Comparison of ENCODE assay signal across 23 cellular contexts in the genomic region with DNA sequence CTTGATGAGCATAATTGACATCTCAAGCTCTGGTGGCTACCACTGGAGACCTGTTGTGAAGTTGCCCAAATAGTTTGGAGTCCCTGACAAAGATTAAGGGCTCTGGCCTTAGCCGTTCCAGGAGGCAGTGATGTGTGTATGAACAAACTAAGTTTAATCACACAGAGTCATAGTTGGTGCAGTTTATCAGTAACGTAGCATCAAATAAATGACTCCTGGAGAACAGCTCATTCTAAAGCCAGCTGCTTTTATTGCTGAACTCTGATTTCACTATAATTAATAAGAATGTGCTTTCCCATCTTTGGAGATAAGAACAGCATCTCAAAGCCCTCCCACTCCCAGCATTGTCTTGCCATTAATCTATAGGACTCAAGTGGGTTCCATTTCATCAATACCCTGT.
DNase-seq lines count a peak whose midpoint lies in the region; ATAC-seq, FAIRE-seq and TF ChIP-seq lines count a peak whose summit lies in the region.
"Had no signal": no experiment of that assay in that cellular context is flagged by ENCODE, and none has a peak within 500 bp of the region (broad histone marks: within the 10 kb centered on the region; RNA-seq: fewer than 3 reads in every experiment).

No MANE protein-coding gene starts in this region.

- no peaks in the 10 kb centered on the region for H3K9me2 ChIP-seq in OCI-LY7 (ENCODE audit: insufficient read depth, low read length)

- no peaks in the 10 kb centered on the region for H3K79me2 ChIP-seq in OCI-LY7 (ENCODE audit: insufficient read depth, low read depth, low read length)
- no peaks in the 10 kb centered on the region for H3K79me2 ChIP-seq in osteoblast (ENCODE audit: insufficient read depth, low read length)

- H3K4me2 ChIP-seq in OCI-LY7 (ENCODE audit: low read length) (no peak overlapping the region), osteoblast (ENCODE audit: insufficient read depth, low read length) (no peak overlapping the region)
- H3K4me2 ChIP-seq: BLaER1 had no signal

- no peak overlapping the region for H3K27ac ChIP-seq in OCI-LY7 (ENCODE audit: low read depth, low read length, poor library complexity, severe bottlenecking)
- peak overlapping the region; percentile 22 for H3K27ac ChIP-seq in epithelial cell of prostate
- peak overlapping the region; percentile 85 for H3K27ac ChIP-seq in osteoblast (ENCODE audit: low read depth, low read length)
- H3K27ac ChIP-seq: BLaER1, HL-60, SJSA1 had no signal

- H3K36me3 ChIP-seq in OCI-LY7 (ENCODE audit: insufficient read depth, low read length) (no peaks in the 10 kb centered on the region), osteoblast (ENCODE audit: insufficient read depth, low read length) (no peaks in the 10 kb centered on the region)
- H3K36me3 ChIP-seq: BLaER1, SJSA1 had no signal

- H3K4me3 ChIP-seq in OCI-LY7 (ENCODE audit: low read depth, low read length, poor library complexity, severe bottlenecking) (no peak overlapping the region), osteoblast (ENCODE audit: insufficient read depth, low read length) (no peak overlapping the region)
- H3K4me3 ChIP-seq: BLaER1, SJSA1 had no signal

- H3K9me3 ChIP-seq in OCI-LY7 (ENCODE audit: low read length) (no peaks in the 10 kb centered on the region), osteoblast (ENCODE audit: low read depth, low read length) (no peaks in the 10 kb centered on the region)
- H3K9me3 ChIP-seq: BLaER1, SJSA1 had no signal

- ATAC-seq in HG02678 (IDR thresholded peaks at IDR 0.05; ENCODE audit: unreplicated experiment), result no peak
- ATAC-seq: CD8-positive, alpha-beta T cell had no signal

- H3K4me1 ChIP-seq in OCI-LY7 (ENCODE audit: insufficient read depth, low read length, poor library complexity, severe bottlenecking), result no peaks in the 10 kb centered on the region
- peaks cover 28% of the 10 kb centered on the region for H3K4me1 ChIP-seq in osteoblast (ENCODE audit: insufficient read depth, low read length)
- H3K4me1 ChIP-seq: BLaER1, SJSA1 had no signal

- BruUV-seq in OCI-LY7 (replicated peaks; lab: Mats Ljungman, UMichigan), result no TSS peak

- FAIRE-seq in frontal cortex (lab: Jason Lieb, UNC), result no peak
- FAIRE-seq: D721Med, GM12891, HTR-8/SVneo had no signal

- H4K20me1 ChIP-seq in OCI-LY7 (ENCODE audit: insufficient read depth, low read length) (no peaks in the 10 kb centered on the region), osteoblast (ENCODE audit: insufficient read depth, low read length) (no peaks in the 10 kb centered on the region)
- H4K20me1 ChIP-seq: BLaER1 had no signal

- POLR2A ChIA-PET in OCI-LY7 (lab: Charles Lee), result interaction anchor here (1.2 kb wide), 1 partner anchor 14 kb away, joined by 4 read pairs; no protein-coding TSS in a partner anchor

- peak overlapping the region; percentile 30; the same call in 1 of the 2 replicates for H2AFZ ChIP-seq in OCI-LY7 (ENCODE audit: low read length)
- H2AFZ ChIP-seq in osteoblast (ENCODE audit: low read length), result no peak overlapping the region

- DNase-seq in EH (ENCODE audit: low read depth) (peak; percentile 76), OCI-LY7 (ENCODE audit: low spot score) (no peak), epithelial cell of prostate (ENCODE audit: low read depth, low spot score) (no peak), osteoblast (ENCODE audit: insufficient read length, low spot score, missing footprints) (no peak), frontal cortex (ENCODE audit: low spot score in 2 of 2) (no peak)
- no peak for DNase-seq in effector CD8-positive, alpha-beta T cell (lab: John Stamatoyannopoulos, UW)
- no peak for DNase-seq in activated CD4-positive, alpha-beta T cell treated with anti-CD3 and anti-CD28 coated beads for 4 hours
- DNase-seq: ACHN; CD8-positive, alpha-beta T cell; DMS79 treated with DMSO at 0.1 percent for 48 hours; GF-D8; GOT3; NCI-H1436; NCI-H2029; NCI-H2171; NCI-H446 treated with DMSO at 0.1 percent for 48 hours had no signal

- TF ChIP-seq CTCF in OCI-LY7 (conservative IDR thresholded peaks at IDR 0.05; ENCODE audit: low read length) (no peak), osteoblast (IDR thresholded peaks at IDR 0.05; ENCODE audit: extremely low read depth, low read depth, low read length) (no peak)

- intact Hi-C loops in OCI-LY7 (cut with micrococcal nuclease; ENCODE audit: unreplicated experiment), result no loop called here

- CTCF ChIA-PET in OCI-LY7 (lab: Charles Lee; ENCODE audit: unreplicated experiment), result no interaction called here

- no peaks in the 10 kb centered on the region for H3K27me3 ChIP-seq in osteoblast (ENCODE audit: insufficient read depth, low read length)
- H3K27me3 ChIP-seq: BLaER1, SJSA1 had no signal
